Comparison of ENCODE assay signal across 8 cellular contexts in genomic region chr5:138503487-138504270, GRCh38. TPM values are rescaled to one million over a fixed set of nuclear protein-coding genes. Genes with fewer than 3 reads are reported as not detected.
DNase-seq lines count a peak whose midpoint lies in the region; ATAC-seq and TF ChIP-seq lines count a peak whose summit lies in the region.

No MANE protein-coding gene starts in this region.

- peak; percentile 76 for TF ChIP-seq RAD21 in IMR-90 (IDR thresholded peaks at IDR 0.05; ENCODE audit: low read length)

- H3K9me3 ChIP-seq in IMR-90 (ENCODE audit: control insufficient read depth, insufficient read depth, low read length) (no peaks in the 10 kb centered on the region), Panc1 (ENCODE audit: control insufficient read depth, insufficient read depth, low read depth, low read length) (no peaks in the 10 kb centered on the region)

- H3K14ac ChIP-seq in IMR-90 (replicated peaks; ENCODE audit: low read depth, low read length): no peak overlapping the region

- no peak overlapping the region for H3K4ac ChIP-seq in IMR-90 (ENCODE audit: low read depth, low read length)

- H3K18ac ChIP-seq in IMR-90 (ENCODE audit: low read depth, low read length): no peak overlapping the region

- ATAC-seq in IMR-90 (ENCODE audit: low read depth) (peak; percentile 77), Panc1 (peak; percentile 88)
- ATAC-seq in stimulated activated naive B cell treated with anti-CD40 and anti-IgM and Interleukin-4, amounts not matched to agents 10 μg/mL and 1 μg/mL and 100 μg/mL, for 72 hours (replicated peaks): peak; percentile 58 to 66

- H3K9ac ChIP-seq in IMR-90 (ENCODE audit: low read depth, low read length): no peak overlapping the region

- 0 out of 2 replicates have a peak overlapping the region, but pooled peaks have one; percentile 18 for H2BK20ac ChIP-seq in IMR-90 (ENCODE audit: low read depth, low read length)

- peaks cover 11 to 26% of the 10 kb centered on the region in 2 experiments; a peak in 3 of 4 replicates for H3K79me1 ChIP-seq in IMR-90 (ENCODE audit: low read depth in 1 of 2, low read length in 2 of 2)

- dilution Hi-C loops in IMR-90 (cut with HindIII; ENCODE audit: low sequenced_read_pairs, unreplicated experiment): no loop called here

- no peak overlapping the region for H2AFZ ChIP-seq in IMR-90 (replicated peaks; ENCODE audit: low read length, poor library complexity)

- no peak overlapping the region for H3K56ac ChIP-seq in IMR-90 (ENCODE audit: extremely low read depth, insufficient read depth, low read length)

- H3K4me1 ChIP-seq in IMR-90 (ENCODE audit: control insufficient read depth, insufficient read depth, low read length) (peaks cover 8% of the 10 kb centered on the region), Panc1 (ENCODE audit: control insufficient read depth, insufficient read depth, low read length) (peaks cover 6% of the 10 kb centered on the region; the same call in 1 of the 2 replicates)

- no peak overlapping the region for H3K4me3 Mint-ChIP-seq in stimulated activated naive B cell treated with anti-CD40 and anti-IgM and Interleukin-4, amounts not matched to agents 10 μg/mL and 1 μg/mL and 100 μg/mL, for 72 hours

- H3K27ac ChIP-seq in IMR-90 (ENCODE audit: insufficient read depth, low read length): no peak overlapping the region
- no peak overlapping the region for H3K27ac ChIP-seq in Panc1 (ENCODE audit: low read length)

- H3K27me3 Mint-ChIP-seq in stimulated activated naive B cell treated with anti-CD40 and anti-IgM and Interleukin-4, amounts not matched to agents 10 μg/mL and 1 μg/mL and 100 μg/mL, for 72 hours: no peaks in the 10 kb centered on the region

- H2BK15ac ChIP-seq in IMR-90 (ENCODE audit: low read depth, low read length): no peak overlapping the region

- no peak overlapping the region for H4K5ac ChIP-seq in IMR-90 (ENCODE audit: low read depth, low read length)

- H2AK5ac ChIP-seq in IMR-90 (ENCODE audit: low read depth, low read length): no peak overlapping the region

- TF ChIP-seq POLR2A in IMR-90 (IDR thresholded peaks at IDR 0.05; ENCODE audit: low read depth, low read length): no peak

- H3K4me3 ChIP-seq in IMR-90 (ENCODE audit: insufficient read depth, low read depth, low read length) (no peak overlapping the region), Panc1 (ENCODE audit: low read depth in 2 of 2, low read length in 2 of 2) (no peak overlapping the region), kidney epithelial cell (ENCODE audit: low read depth, low read length) (no peak overlapping the region)

- no peak overlapping the region for H2BK120ac ChIP-seq in IMR-90 (ENCODE audit: low read depth, low read length)

- H3K23ac ChIP-seq in IMR-90 (ENCODE audit: low read depth, low read length): no peak overlapping the region

- H2BK5ac ChIP-seq in IMR-90 (ENCODE audit: low read depth, low read length, poor library complexity, severe bottlenecking): no peak overlapping the region

- no peak overlapping the region for H2AK9ac ChIP-seq in IMR-90 (replicated peaks; ENCODE audit: low read depth, low read length, poor library complexity)

- DNase-seq in NOMO-1 (lab: John Stamatoyannopoulos, UW; ENCODE audit: unreplicated experiment in 2 of 2) (peak; percentile 57 to 65), NOMO-1 treated with dmso at 0.1 percent for 144 hours (lab: John Stamatoyannopoulos, UW; ENCODE audit: unreplicated experiment) (no peak), IMR-90 (peak; percentile 75), Panc1 (ENCODE audit: low read depth, low spot score) (peak; percentile 62), cerebellar nuclear complex (lab: John Stamatoyannopoulos, UW) (peak; percentile 39 to 51), kidney epithelial cell (ENCODE audit: low read depth) (no peak)
- no peak for DNase-seq in stimulated activated naive B cell treated with anti-CD40 and anti-IgM and Interleukin-4, amounts not matched to agents 10 μg/mL and 1 μg/mL and 100 μg/mL, for 72 hours
- no peak for DNase-seq in activated CD8-positive, alpha-beta memory T cell treated with anti-CD3 and anti-CD28 coated beads, Interleukin-2, amount 50 U/mL, for 48 hours

- H3K4me2 ChIP-seq in IMR-90 (ENCODE audit: low read depth, low read length): no peak overlapping the region

- H3K27me3 ChIP-seq in IMR-90 (ENCODE audit: control insufficient read depth, insufficient read depth, low read length) (no peaks in the 10 kb centered on the region), Panc1 (ENCODE audit: control insufficient read depth, insufficient read depth, low read length) (no peaks in the 10 kb centered on the region), kidney epithelial cell (ENCODE audit: control insufficient read depth, insufficient read depth, low read length) (no peaks in the 10 kb centered on the region)

- peak overlapping the region; percentile 39 for H3K27ac Mint-ChIP-seq in stimulated activated naive B cell treated with anti-CD40 and anti-IgM and Interleukin-4, amounts not matched to agents 10 μg/mL and 1 μg/mL and 100 μg/mL, for 72 hours

- POLR2A ChIA-PET in IMR-90 (lab: Charles Lee; ENCODE audit: unreplicated experiment): interaction anchor here (1.6 kb wide), 1 partner anchor 25 kb away, joined by 3 read pairs; no protein-coding TSS in a partner anchor
- POLR2A ChIA-PET in Panc1 (lab: Charles Lee): no interaction called here

- peaks cover 16 to 22% of the 10 kb centered on the region in 2 donors for H3K36me3 Mint-ChIP-seq in stimulated activated naive B cell treated with anti-CD40 and anti-IgM and Interleukin-4, amounts not matched to agents 10 μg/mL and 1 μg/mL and 100 μg/mL, for 72 hours

- no peak overlapping the region for H4K91ac ChIP-seq in IMR-90 (ENCODE audit: insufficient read depth, low read depth, low read length)

- in situ Hi-C loops in IMR-90 (cut with MboI; ENCODE audit: low sequenced_read_pairs): no loop called here
- in situ Hi-C loops in Panc1 (cut with HindIII; ENCODE audit: low pct_unique_long_range_greater_than_20kb, low sequenced_read_pairs): no loop called here

- BruUV-seq in IMR-90 (replicated peaks; lab: Mats Ljungman, UMichigan) (no TSS peak), Panc1 (replicated peaks; lab: Mats Ljungman, UMichigan) (no TSS peak)

- WGBS in IMR-90 (ENCODE audit: extremely low coverage in 2 of 2, insufficient read length in 1 of 2), 2 experiments: 50% methylated on average over 2 of the region's 6 CpGs; no CpG with 5 or more reads in 1 of the 2 experiments

- H3K9me3 Mint-ChIP-seq in stimulated activated naive B cell treated with anti-CD40 and anti-IgM and Interleukin-4, amounts not matched to agents 10 μg/mL and 1 μg/mL and 100 μg/mL, for 72 hours: no peaks in the 10 kb centered on the region

- H3K4me1 Mint-ChIP-seq in stimulated activated naive B cell treated with anti-CD40 and anti-IgM and Interleukin-4, amounts not matched to agents 10 μg/mL and 1 μg/mL and 100 μg/mL, for 72 hours: peaks cover 2 to 6% of the 10 kb centered on the region in 2 donors

- H3K36me3 ChIP-seq in IMR-90 (ENCODE audit: control insufficient read depth, insufficient read depth, low read length) (peaks cover 11% of the 10 kb centered on the region), Panc1 (ENCODE audit: control insufficient read depth, insufficient read depth, low read length) (peaks cover 4% of the 10 kb centered on the region), kidney epithelial cell (ENCODE audit: control insufficient read depth, insufficient read depth, low read length) (no peaks in the 10 kb centered on the region)

- intact Hi-C loops in IMR-90 (cut with micrococcal nuclease) (loop anchor here (1.0 kb wide), 1 partner anchor 53 kb away; no protein-coding TSS in a partner anchor), Panc1 (cut with micrococcal nuclease; ENCODE audit: unreplicated experiment) (loop anchor here (1.0 kb wide), 1 partner anchor 53 kb away; no protein-coding TSS in a partner anchor)

- CTCF ChIA-PET in IMR-90 (lab: Yijun Ruan, JAX): interaction anchor here (0.8 to 2.7 kb wide), 9 partner anchors 11 to 79 kb away, joined by 3 to 10 read pairs (median 3); partner anchors contain the start of genes EGR1 and ETF1
- CTCF ChIA-PET in Panc1 (lab: Charles Lee): interaction anchor here (0.5 to 3.3 kb wide), 11 partner anchors 11 to 150 kb away, joined by 3 to 51 read pairs (median 4); partner anchors contain the start of genes EGR1 and REEP2

- H4K8ac ChIP-seq in IMR-90 (ENCODE audit: low read depth in 2 of 2, low read length in 2 of 2): no peak overlapping the region

- peak; percentile 77 for TF ChIP-seq CTCF in IMR-90 (conservative IDR thresholded peaks at IDR 0.05; ENCODE audit: low read depth, low read length)
- TF ChIP-seq CTCF in Panc1 (IDR thresholded peaks at IDR 0.05): peak; percentile 86
- TF ChIP-seq CTCF in kidney epithelial cell (IDR thresholded peaks at IDR 0.05; ENCODE audit: insufficient read depth, low read length, poor library complexity, severe bottlenecking): peak; percentile 77

- no peaks in the 10 kb centered on the region; the same call in 1 of the 2 replicates for H3K9me1 ChIP-seq in IMR-90 (ENCODE audit: insufficient read depth, low read length)

- peaks cover 19% of the 10 kb centered on the region for H4K20me1 ChIP-seq in IMR-90 (ENCODE audit: insufficient read depth, low read length)

TF ChIP-seq in IMR-90, 13 proteins besides CTCF, POLR2A, EP300 and RAD21:
- no peak for TF ChIP-seq MXI1 (IDR thresholded peaks at IDR 0.05; ENCODE audit: borderline replicate concordance, low read depth, low read length)
- TF ChIP-seq SMC3 (IDR thresholded peaks at IDR 0.05; ENCODE audit: low read depth, low read length): peak; percentile 60
- TF ChIP-seq MAFK (IDR thresholded peaks at IDR 0.05; ENCODE audit: low read depth, low read length): peak; percentile 55

RNA-seq across cellular contexts. Expression of gene EGR1, which starts 38.4 kb away (rescaled TPM):
- total RNA-seq in IMR-90 (2012; rRNA removed) (2.9 and 5.8 TPM in 2 replicates), Panc1 (2021; ENCODE audit: unreplicated experiment) (12.0 TPM), kidney epithelial cell (2.0 and 4.1 TPM in 2 replicates)
- 104 and 180 TPM in 2 replicates for polyA plus RNA-seq in IMR-90 (2012; rRNA removed)
- 91.6 and 286 TPM in 2 replicates for polyA plus RNA-seq in IMR-90 (2012; cell fraction: cytosol; rRNA removed)
- 363 and 477 TPM in 2 replicates for polyA plus RNA-seq in IMR-90 (2012; cell fraction: nucleus; rRNA removed; ENCODE audit: low replicate concordance)
- polyA plus RNA-seq in Panc1 (2012; ENCODE audit: insufficient read length): 14.0 TPM

RNA-seq across cellular contexts. Expression of gene ETF1, which starts 39.4 kb away (rescaled TPM):
- total RNA-seq in IMR-90 (2012; rRNA removed) (126 and 144 TPM in 2 replicates), Panc1 (2021; ENCODE audit: unreplicated experiment) (168 TPM), kidney epithelial cell (123 and 149 TPM in 2 replicates)
- polyA plus RNA-seq in IMR-90 (2012; rRNA removed): 45.4 and 53.2 TPM in 2 replicates
- 12.4 and 13.0 TPM in 2 replicates for polyA plus RNA-seq in IMR-90 (2012; cell fraction: cytosol; rRNA removed)
- 9.0 and 49.9 TPM in 2 replicates for polyA plus RNA-seq in IMR-90 (2012; cell fraction: nucleus; rRNA removed; ENCODE audit: low replicate concordance)
- 82.6 TPM for polyA plus RNA-seq in Panc1 (2012; ENCODE audit: insufficient read length)

Comparison
In these comparisons a context has a peak if more than half of its experiments do, and no peak if none do; other contexts are left out.
1. DNase-seq: peak in NOMO-1 (2 of 2), IMR-90 (single experiment), Panc1 (single experiment) and cerebellar nuclear complex (2 of 2); none in NOMO-1 treated with dmso at 0.1 percent for 144 hours (single experiment), kidney epithelial cell (single experiment), stimulated activated naive B cell treated with anti-CD40 and anti-IgM and Interleukin-4, amounts not matched to agents 10 μg/mL and 1 μg/mL and 100 μg/mL, for 72 hours (single experiment) and activated CD8-positive, alpha-beta memory T cell treated with anti-CD3 and anti-CD28 coated beads, Interleukin-2, amount 50 U/mL, for 48 hours (single experiment).
2. Peak in every context shown above with its lines, with median percentiles within 50 percentile points of each other: ATAC-seq and CTCF ChIP-seq.